16 cellular contexts compared by ENCODE assay signal in the genomic region with DNA sequence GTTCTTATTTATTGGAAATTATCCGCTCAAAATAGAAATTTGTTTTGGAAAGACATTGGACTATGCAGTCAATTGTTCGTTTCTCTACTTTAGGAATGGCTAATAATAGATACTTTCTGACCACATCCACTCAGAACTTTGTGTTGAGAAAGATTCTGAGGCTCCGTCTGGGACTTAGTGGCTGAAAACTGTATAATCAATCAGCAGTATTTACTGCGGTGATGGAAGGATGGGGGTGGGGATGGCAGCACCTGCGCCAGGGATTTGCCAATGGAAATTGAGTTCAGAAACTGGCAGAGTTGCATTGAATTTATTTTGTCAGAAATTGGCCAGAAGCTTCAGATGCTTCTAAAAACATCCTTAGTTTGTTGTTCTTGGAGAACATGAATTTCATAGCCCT.
DNase-seq lines count a peak whose midpoint lies in the region; ATAC-seq and TF ChIP-seq lines count a peak whose summit lies in the region.
"Had no signal": no experiment of that assay in that cellular context is flagged by ENCODE, and none has a peak within 500 bp of the region (broad histone marks: within the 10 kb centered on the region; RNA-seq: fewer than 3 reads in every experiment).

No MANE protein-coding gene starts in this region.

- H3K4me2 ChIP-seq in hepatocyte: no peak overlapping the region

- peaks cover 67% of the 10 kb centered on the region for H3K4me1 ChIP-seq in left ventricle myocardium inferior
- H3K4me1 ChIP-seq in hepatocyte (ENCODE audit: insufficient read depth): peaks cover 10% of the 10 kb centered on the region
- H3K4me1 ChIP-seq in thyroid gland: peaks cover 29 to 32% of the 10 kb centered on the region in 2 donors

- no peaks in the 10 kb centered on the region for H3K9me2 ChIP-seq in hepatocyte (replicated peaks; ENCODE audit: insufficient read depth)

- TF ChIP-seq CTCF in left ventricle myocardium inferior (IDR thresholded peaks at IDR 0.05; ENCODE audit: borderline replicate concordance): no peak
- TF ChIP-seq CTCF in hepatocyte (IDR thresholded peaks at IDR 0.05; ENCODE audit: poor library complexity): no peak
- TF ChIP-seq CTCF in thyroid gland (IDR thresholded peaks at IDR 0.05): no peak

- DNase-seq in left ventricle myocardium inferior (no peak), cardiac septum (ENCODE audit: low spot score) (no peak), hepatocyte (ENCODE audit: low spot score) (no peak), thyroid gland (peak; percentile 49 to 61)
- no peak for DNase-seq in stimulated activated CD4-positive, alpha-beta T cell treated with anti-CD3 and anti-CD28 coated beads, Interleukin-2, amount 100 ng/mL, for 24 hours
- DNase-seq: ACHN; C1 segment of cervical spinal cord; CD8-positive, alpha-beta memory T cell; DMS53; MM.1S; NCI-H1105; NCI-H1694; NCI-H2081 treated with DMSO at 0.1 percent for 48 hours; NCI-H510A treated with DMSO at 0.1 percent for 48 hours had no signal

- no peaks in the 10 kb centered on the region for H4K20me1 ChIP-seq in hepatocyte (ENCODE audit: insufficient read depth, poor library complexity, severe bottlenecking)

- no peak for ATAC-seq in GM18502 (IDR thresholded peaks at IDR 0.05; ENCODE audit: poor library complexity, unreplicated experiment)
- ATAC-seq in GM21619 (IDR thresholded peaks at IDR 0.05; ENCODE audit: unreplicated experiment): no peak

- intact Hi-C loops in left ventricle myocardium inferior (cut with micrococcal nuclease) (loop anchor here (10.0 kb wide), 1 partner anchor 114 kb away; no protein-coding TSS in a partner anchor), cardiac septum (cut with DNase I) (loop anchor here (10.0 kb wide), 1 partner anchor 224 kb away; no protein-coding TSS in a partner anchor), thyroid gland (cut with DNase I) (no loop called here)

- 87% methylated on average over 5 of the region's 5 CpGs for WGBS in hepatocyte (ENCODE audit: low lambda C conversion rate, missing lambda C conversion rate)
- WGBS in thyroid gland, 2 donors: 15 to 37% methylated on average over 5 of the region's 5 CpGs

- H3K9me3 ChIP-seq in left ventricle myocardium inferior (replicated peaks) (no peaks in the 10 kb centered on the region), hepatocyte (ENCODE audit: low read depth) (no peaks in the 10 kb centered on the region), thyroid gland (no peaks in the 10 kb centered on the region)

- no peak overlapping the region for H2AFZ ChIP-seq in hepatocyte

- H3K4me3 ChIP-seq in left ventricle myocardium inferior: no peak overlapping the region
- no peak overlapping the region for H3K4me3 ChIP-seq in hepatocyte
- no peak overlapping the region for H3K4me3 ChIP-seq in thyroid gland (replicated peaks in 1 of 3)

- H3K36me3 ChIP-seq in left ventricle myocardium inferior (no peaks in the 10 kb centered on the region), hepatocyte (replicated peaks; ENCODE audit: insufficient read depth, low read depth) (no peaks in the 10 kb centered on the region), thyroid gland (no peaks in the 10 kb centered on the region)

- H3K27me3 ChIP-seq in left ventricle myocardium inferior (ENCODE audit: low read depth) (no peaks in the 10 kb centered on the region), hepatocyte (no peaks in the 10 kb centered on the region), thyroid gland (no peaks in the 10 kb centered on the region)

- no peaks in the 10 kb centered on the region for H3K79me2 ChIP-seq in hepatocyte

- no peak for TF ChIP-seq POLR2A in thyroid gland (IDR thresholded peaks at IDR 0.05)

- H3K27ac ChIP-seq in left ventricle myocardium inferior (replicated peaks) (peak overlapping the region; percentile 55), hepatocyte (peak overlapping the region; percentile 38), thyroid gland (peak overlapping the region; percentile 81 to 93 (median 90))

Comparison
In these comparisons a context has a peak if more than half of its experiments do, and no peak if none do; other contexts are left out.
1. DNase-seq: peak in thyroid gland (2 of 2); none in left ventricle myocardium inferior (single experiment), cardiac septum (single experiment), hepatocyte (single experiment) and stimulated activated CD4-positive, alpha-beta T cell treated with anti-CD3 and anti-CD28 coated beads, Interleukin-2, amount 100 ng/mL, for 24 hours (0 of 2).
2. H3K27ac ChIP-seq: peak in every context shown above with its lines; median percentile 90 in thyroid gland; 55 in left ventricle myocardium inferior; 38 in hepatocyte.